In the genomic region with DNA sequence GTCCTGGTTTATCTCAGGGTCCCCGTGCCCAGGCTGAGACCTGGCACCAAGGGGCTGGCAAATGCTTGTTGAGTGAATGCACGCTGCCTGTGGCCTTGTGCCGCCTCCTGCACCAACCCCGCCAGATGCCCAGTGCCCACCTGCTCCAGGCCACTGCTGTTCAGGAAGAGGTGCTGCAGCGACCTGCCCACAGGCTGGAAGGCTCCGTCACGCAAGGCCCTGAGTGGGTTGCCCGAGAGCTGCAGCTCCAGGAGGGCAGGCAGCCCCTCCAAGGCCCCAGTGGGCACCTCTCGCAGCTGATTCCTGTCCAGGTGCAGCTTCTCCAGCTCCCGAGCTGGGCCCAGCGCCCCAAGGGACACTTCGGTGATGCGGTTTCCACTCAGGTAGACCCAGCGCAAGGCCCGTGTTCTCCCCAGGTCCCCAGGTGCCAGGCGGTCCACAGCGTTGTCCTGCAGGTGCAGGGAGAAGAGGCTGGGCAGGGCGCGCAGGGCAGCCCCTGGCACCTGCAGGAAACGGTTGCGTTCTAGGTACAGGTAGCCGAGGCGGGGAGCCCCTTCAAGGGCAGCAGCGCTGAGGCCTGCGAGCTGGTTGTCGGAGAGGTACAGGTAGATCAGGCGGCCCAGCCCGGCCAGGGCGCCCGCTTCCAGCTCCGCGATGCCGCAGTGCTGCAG, we compare ENCODE assay signal across 9 cellular contexts. TPM values are rescaled to one million over a fixed set of nuclear protein-coding genes. Genes with fewer than 3 reads are reported as not detected.
A peak's percentile ranks its signal among the peaks of the same experiment; 100 is the strongest.
DNase-seq lines count a peak whose midpoint lies in the region; ATAC-seq, FAIRE-seq and TF ChIP-seq lines count a peak whose summit lies in the region.
"Had no signal": no experiment of that assay in that cellular context is flagged by ENCODE, and none has a peak within 500 bp of the region (broad histone marks: within the 10 kb centered on the region; RNA-seq: fewer than 3 reads in every experiment).

No MANE protein-coding gene starts in this region.

- intact Hi-C loops in esophagus squamous epithelium (cut with DNase I): no loop called here

- no peaks in the 10 kb centered on the region for H3K27me3 ChIP-seq in GM06990 (replicated peaks; ENCODE audit: control insufficient read depth, insufficient read depth, low read length)
- no peaks in the 10 kb centered on the region for H3K27me3 ChIP-seq in esophagus squamous epithelium
- no peaks in the 10 kb centered on the region for H3K27me3 ChIP-seq in rectal smooth muscle tissue (ENCODE audit: control insufficient read depth, insufficient read depth, low read length)

- H3K9me3 ChIP-seq in esophagus squamous epithelium: no peaks in the 10 kb centered on the region

- POLR2A ChIA-PET in RWPE1 (lab: Yijun Ruan, JAX; ENCODE audit: low non-redundant PET): interaction anchor here (0.6 to 0.8 kb wide), 2 partner anchors 15 to 68 kb away, joined by 3 to 4 read pairs; no protein-coding TSS in a partner anchor

- no peak for TF ChIP-seq POLR2A in esophagus squamous epithelium (IDR thresholded peaks at IDR 0.05)

- H3K36me3 ChIP-seq in GM06990 (ENCODE audit: control insufficient read depth, insufficient read depth, low read length) (no peaks in the 10 kb centered on the region), esophagus squamous epithelium (no peaks in the 10 kb centered on the region), rectal smooth muscle tissue (ENCODE audit: control insufficient read depth, insufficient read depth, low read length) (no peaks in the 10 kb centered on the region)

- H3K27ac ChIP-seq in RWPE1: peak overlapping the region; percentile 79
- H3K27ac ChIP-seq in esophagus squamous epithelium: peak overlapping the region; percentile 18 to 75 (median 60)
- peak overlapping the region; percentile 7 for H3K27ac ChIP-seq in rectal smooth muscle tissue (ENCODE audit: low read depth, low read length)

- H3K4me3 ChIP-seq in GM06990 (replicated peaks; ENCODE audit: low read depth, low read length) (peak overlapping the region; percentile 14; the same call in 1 of the 2 replicates), esophagus squamous epithelium (peak overlapping the region; percentile 44 to 77 (median 54)), rectal smooth muscle tissue (ENCODE audit: low read length) (peak overlapping the region; percentile 72)

- H3K4me1 ChIP-seq in esophagus squamous epithelium (peaks cover 17 to 42% (median 22%) of the 10 kb centered on the region in 3 donors), rectal smooth muscle tissue (ENCODE audit: control insufficient read depth, insufficient read depth, low read length) (peaks cover 3% of the 10 kb centered on the region)

- DNase-seq in GM06990 (ENCODE audit: extremely low read depth, insufficient read length) (no peak), RWPE1 (ENCODE audit: low spot score) (no peak), esophagus squamous epithelium (lab: John Stamatoyannopoulos, UW) (no peak), RCC 7860 (ENCODE audit: low spot score) (no peak), ureter (ENCODE audit: low spot score) (no peak)
- no peak for DNase-seq in stimulated activated CD4-positive, alpha-beta T cell treated with anti-CD3 and anti-CD28 coated beads, Interleukin-2, amount 100 ng/mL, for 48 hours
- DNase-seq: NCI-H1694 had no signal

- WGBS in esophagus squamous epithelium, 2 donors: 17 to 73% methylated on average over 2 to 6 of the region's 33 CpGs

- peak overlapping the region; percentile 21 for H3K9ac ChIP-seq in rectal smooth muscle tissue (ENCODE audit: low read length)

- TF ChIP-seq CTCF in GM06990 (IDR thresholded peaks at IDR 0.05; ENCODE audit: insufficient read depth, low read length, poor library complexity, severe bottlenecking) (no peak), RWPE1 (conservative IDR thresholded peaks at IDR 0.05; ENCODE audit: low read depth) (no peak), esophagus squamous epithelium (IDR thresholded peaks at IDR 0.05) (no peak)

- no peak for ATAC-seq in HG03457 (IDR thresholded peaks at IDR 0.05; ENCODE audit: unreplicated experiment)

- FAIRE-seq in RCC 7860 (lab: Jason Lieb, UNC): no peak

- CTCF ChIA-PET in RWPE1 (lab: Yijun Ruan, JAX): interaction anchor here (0.5 to 2.0 kb wide), 7 partner anchors 8 to 711 kb away, joined by 3 to 5 read pairs (median 3); no protein-coding TSS in a partner anchor

RNA-seq across cellular contexts. Expression of a gene that starts 3.6 kb away (rescaled TPM):
- 1 to 10 TPM; 2.0 to 4.5 (median 3.2) TPM for total RNA-seq in esophagus squamous epithelium
- total RNA-seq in ureter: 8.9 TPM

RNA-seq across cellular contexts. Expression of a gene that starts 32.1 kb away (rescaled TPM):
- total RNA-seq in esophagus squamous epithelium: 10 to 100 TPM; 12.1 to 16.2 (median 14.7) TPM
- total RNA-seq in ureter: 37.9 TPM

RNA-seq across cellular contexts. Expression of a gene that starts 48.8 kb away (rescaled TPM):
- total RNA-seq in esophagus squamous epithelium: 10 to 100 TPM; 80.1 to 98.5 (median 84.5) TPM
- total RNA-seq in ureter: 59.7 TPM

Comparison
In these comparisons a context has a peak if more than half of its experiments do, and no peak if none do; other contexts are left out.
1. H3K4me3 ChIP-seq: peak in every context shown above with its lines; median percentile 72 in rectal smooth muscle tissue; 54 in esophagus squamous epithelium; 14 in GM06990.
2. H3K27ac ChIP-seq: peak in every context shown above with its lines; median percentile 79 in RWPE1; 60 in esophagus squamous epithelium; 7 in rectal smooth muscle tissue.